ENCODE assay signal across 1 cellular context in the genomic region with DNA sequence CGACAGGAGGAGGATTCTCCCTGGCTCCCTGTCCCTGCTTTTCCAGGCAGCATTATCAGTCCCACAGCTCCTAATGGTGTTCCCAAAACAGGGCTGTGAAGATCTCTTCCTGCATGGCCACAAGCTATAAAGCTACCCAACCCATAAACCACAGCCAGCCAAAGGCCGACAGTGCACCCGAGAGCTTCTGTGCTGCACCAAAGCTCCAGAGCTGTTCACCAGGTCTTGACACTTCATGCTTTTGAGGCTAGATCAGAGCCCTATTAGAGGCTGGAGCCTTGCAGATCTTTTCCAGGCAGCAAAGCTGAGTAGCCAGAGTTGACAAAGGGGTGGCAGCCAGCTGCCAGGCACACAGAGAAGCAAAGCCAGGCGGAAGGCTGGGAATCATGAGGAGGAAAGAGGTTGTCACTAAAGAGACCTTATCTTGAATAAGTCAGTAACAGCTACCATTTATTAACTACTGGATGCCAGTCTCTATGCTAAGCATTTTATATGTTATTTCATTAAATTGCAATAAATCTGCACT.
TF ChIP-seq lines count a peak whose summit lies in the region.

No MANE protein-coding gene starts in this region.

TF ChIP-seq in HepG2, 621 proteins besides CTCF, POLR2A, EP300 and RAD21 (continued from another document):
- TF ChIP-seq, protein P1, sequence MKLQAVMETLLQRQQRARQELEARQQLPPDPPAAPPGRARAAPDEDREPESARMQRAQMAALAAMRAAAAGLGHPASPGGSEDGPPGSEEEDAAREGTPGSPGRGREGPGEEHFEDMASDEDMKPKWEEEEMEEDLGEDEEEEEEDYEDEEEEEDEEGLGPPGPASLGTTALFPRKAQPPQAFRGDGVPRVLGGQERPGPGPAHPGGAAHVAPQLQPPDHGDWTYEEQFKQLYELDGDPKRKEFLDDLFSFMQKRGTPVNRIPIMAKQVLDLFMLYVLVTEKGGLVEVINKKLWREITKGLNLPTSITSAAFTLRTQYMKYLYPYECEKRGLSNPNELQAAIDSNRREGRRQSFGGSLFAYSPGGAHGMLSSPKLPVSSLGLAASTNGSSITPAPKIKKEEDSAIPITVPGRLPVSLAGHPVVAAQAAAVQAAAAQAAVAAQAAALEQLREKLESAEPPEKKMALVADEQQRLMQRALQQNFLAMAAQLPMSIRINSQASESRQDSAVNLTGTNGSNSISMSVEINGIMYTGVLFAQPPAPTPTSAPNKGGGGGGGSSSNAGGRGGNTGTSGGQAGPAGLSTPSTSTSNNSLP (IDR thresholded peaks at IDR 0.05; ENCODE audit: low read depth, low read length): no peak
- TF ChIP-seq NBN (conservative IDR thresholded peaks at IDR 0.05) (no peak), NR2F1 (CRISPR knock-in tag; IDR thresholded peaks at IDR 0.05) (no peak), SNRNP70 (IDR thresholded peaks at IDR 0.05; ENCODE audit: low read depth, low read length) (no peak), NFIC (IDR thresholded peaks at IDR 0.05; ENCODE audit: low read length) (no peak), ZNF33A (CRISPR knock-in tag; IDR thresholded peaks at IDR 0.05; ENCODE audit: borderline replicate concordance) (no peak), MED8 (CRISPR knock-in tag; IDR thresholded peaks at IDR 0.05; ENCODE audit: insufficient replicate concordance) (no peak), BCL6 (CRISPR knock-in tag; IDR thresholded peaks at IDR 0.05) (no peak), KLF16 (CRISPR knock-in tag; IDR thresholded peaks at IDR 0.05) (no peak), ZNF335 (CRISPR knock-in tag; IDR thresholded peaks at IDR 0.05) (no peak), GTF3A (CRISPR knock-in tag; conservative IDR thresholded peaks at IDR 0.05) (no peak), MIXL1 (CRISPR knock-in tag; IDR thresholded peaks at IDR 0.05) (no peak), MEF2D (CRISPR knock-in tag; IDR thresholded peaks at IDR 0.05) (no peak)
TF ChIP-seq in HepG2: peak in this region for 0.
